8 cellular contexts compared by ENCODE assay signal in genomic region chr17:64281962-64282752, GRCh38. TPM values are rescaled to one million over a fixed set of nuclear protein-coding genes. Genes with fewer than 3 reads are reported as not detected.
DNase-seq lines count a peak whose midpoint lies in the region; ATAC-seq and TF ChIP-seq lines count a peak whose summit lies in the region.

No MANE protein-coding gene starts in this region.

- H4K5ac ChIP-seq in IMR-90 (ENCODE audit: low read depth, low read length) = no peak overlapping the region

- H3K9ac ChIP-seq in IMR-90 (ENCODE audit: low read depth, low read length) (no peak overlapping the region), OCI-LY3 (ENCODE audit: low read length) (no peak overlapping the region), neuronal stem cell (ENCODE audit: low read depth, low read length, poor library complexity) (no peak overlapping the region)

- H2AK9ac ChIP-seq in IMR-90 (replicated peaks; ENCODE audit: low read depth, low read length, poor library complexity) = peak overlapping the region; percentile 72

- 52% methylated on average over 5 of the region's 19 CpGs; no CpG with 5 or more reads in 1 of the 2 experiments for WGBS in IMR-90 (ENCODE audit: extremely low coverage in 2 of 2, insufficient read length in 1 of 2), 2 experiments
- WGBS in neuronal stem cell (ENCODE audit: extremely low coverage in 2 of 2, insufficient read length in 2 of 2, insufficient replicate concordance in 1 of 2), 2 donors = no CpG with 5 or more reads among the region's 19 CpGs

- no TSS peak for BruUV-seq in IMR-90 (replicated peaks; lab: Mats Ljungman, UMichigan)

- no peaks in the 10 kb centered on the region for H3K79me2 ChIP-seq in OCI-LY3 (ENCODE audit: low read length)

- H4K20me1 ChIP-seq in IMR-90 (ENCODE audit: insufficient read depth, low read length) = no peaks in the 10 kb centered on the region; the same call in 1 of the 2 replicates
- H4K20me1 ChIP-seq in OCI-LY3 (ENCODE audit: insufficient read depth, low read length) = no peaks in the 10 kb centered on the region

- H2BK120ac ChIP-seq in IMR-90 (ENCODE audit: low read depth, low read length) (no peak overlapping the region), neuronal stem cell (ENCODE audit: low read depth, low read length) (no peak overlapping the region)

- H4K91ac ChIP-seq in IMR-90 (ENCODE audit: insufficient read depth, low read depth, low read length) = no peak overlapping the region
- no peak overlapping the region for H4K91ac ChIP-seq in neuronal stem cell (ENCODE audit: low read depth, low read length, poor library complexity)

- H3K9me3 ChIP-seq in IMR-90 (ENCODE audit: control insufficient read depth, insufficient read depth, low read length) (no peaks in the 10 kb centered on the region), OCI-LY3 (ENCODE audit: insufficient read depth, low read length) (no peaks in the 10 kb centered on the region), neuronal stem cell (replicated peaks in 1 of 2; ENCODE audit: control insufficient read depth in 2 of 2, insufficient read depth in 1 of 2, low read depth in 1 of 2, low read length in 2 of 2) (peaks cover 0 to 3% of the 10 kb centered on the region in 2 donors), upper lobe of right lung (no peaks in the 10 kb centered on the region)

- H3K4me3 ChIP-seq in IMR-90 (ENCODE audit: insufficient read depth, low read depth, low read length) (no peak overlapping the region), OCI-LY3 (ENCODE audit: low read length) (no peak overlapping the region), fibroblast of pulmonary artery (replicated peaks; ENCODE audit: low read depth, low read length) (no peak overlapping the region), neuronal stem cell (ENCODE audit: low read length in 2 of 2) (no peak overlapping the region), upper lobe of right lung (no peak overlapping the region)

- H3K4me2 ChIP-seq in IMR-90 (ENCODE audit: low read depth, low read length) = no peak overlapping the region
- H3K4me2 ChIP-seq in OCI-LY3 (ENCODE audit: low read length) = no peak overlapping the region
- no peak overlapping the region for H3K4me2 ChIP-seq in neuronal stem cell (ENCODE audit: insufficient read depth, low read length, poor library complexity, severe bottlenecking)

- no peak overlapping the region for H3K18ac ChIP-seq in IMR-90 (ENCODE audit: low read depth, low read length)
- peak overlapping the region; percentile 53 for H3K18ac ChIP-seq in neuronal stem cell (ENCODE audit: low read length)

- H2AK5ac ChIP-seq in IMR-90 (ENCODE audit: low read depth, low read length) (no peak overlapping the region), neuronal stem cell (ENCODE audit: low read depth, low read length) (peak overlapping the region; percentile 65)

- no peak overlapping the region for H2BK15ac ChIP-seq in IMR-90 (ENCODE audit: low read depth, low read length)
- H2BK15ac ChIP-seq in neuronal stem cell (ENCODE audit: low read length) = no peak overlapping the region

- no peak overlapping the region for H2BK20ac ChIP-seq in IMR-90 (ENCODE audit: low read depth, low read length)

- H2AFZ ChIP-seq in IMR-90 (replicated peaks; ENCODE audit: low read length, poor library complexity) (no peak overlapping the region), OCI-LY3 (ENCODE audit: low read depth, low read length) (no peak overlapping the region), neuronal stem cell (ENCODE audit: low read length) (peak overlapping the region; percentile 77)

- H2BK5ac ChIP-seq in IMR-90 (ENCODE audit: low read depth, low read length, poor library complexity, severe bottlenecking) (no peak overlapping the region), neuronal stem cell (ENCODE audit: low read length) (no peak overlapping the region)

- peak; percentile 88 for ATAC-seq in IMR-90 (ENCODE audit: low read depth)
- ATAC-seq in upper lobe of right lung = peak; percentile 84
- no peak for ATAC-seq in GM18511 (IDR thresholded peaks at IDR 0.05; ENCODE audit: unreplicated experiment)

- H3K36me3 ChIP-seq in IMR-90 (ENCODE audit: control insufficient read depth, insufficient read depth, low read length) (no peaks in the 10 kb centered on the region), OCI-LY3 (replicated peaks; ENCODE audit: low read depth, low read length) (no peaks in the 10 kb centered on the region), neuronal stem cell (replicated peaks in 1 of 2; ENCODE audit: control insufficient read depth in 2 of 2, insufficient read depth in 2 of 2, low read length in 2 of 2) (no peaks in the 10 kb centered on the region), upper lobe of right lung (no peaks in the 10 kb centered on the region)

- H3K4me1 ChIP-seq in IMR-90 (ENCODE audit: control insufficient read depth, insufficient read depth, low read length) = no peaks in the 10 kb centered on the region; the same call in 1 of the 2 replicates
- H3K4me1 ChIP-seq in OCI-LY3 (ENCODE audit: low read length) = peaks cover 14% of the 10 kb centered on the region
- H3K4me1 ChIP-seq in neuronal stem cell (ENCODE audit: control insufficient read depth in 2 of 2, insufficient read depth in 1 of 2, low read depth in 1 of 2, low read length in 2 of 2) = peaks cover 1 to 6% of the 10 kb centered on the region in 2 donors
- peaks cover 15% of the 10 kb centered on the region for H3K4me1 ChIP-seq in upper lobe of right lung

- CTCF ChIA-PET in IMR-90 (lab: Yijun Ruan, JAX) = interaction anchor here (0.6 to 1.2 kb wide), 11 partner anchors 22 to 398 kb away, joined by 3 to 5 read pairs (median 4); no protein-coding TSS in a partner anchor

- no peak overlapping the region for H3K56ac ChIP-seq in IMR-90 (ENCODE audit: extremely low read depth, insufficient read depth, low read length)

- POLR2A ChIA-PET in IMR-90 (lab: Charles Lee; ENCODE audit: unreplicated experiment) = no interaction called here

- no peak overlapping the region for H2BK12ac ChIP-seq in neuronal stem cell (ENCODE audit: low read length)

- H3K4ac ChIP-seq in IMR-90 (ENCODE audit: low read depth, low read length) (no peak overlapping the region), neuronal stem cell (ENCODE audit: low read length) (peak overlapping the region; percentile 28)

- H3K14ac ChIP-seq in IMR-90 (replicated peaks; ENCODE audit: low read depth, low read length) = no peak overlapping the region
- no peak overlapping the region for H3K14ac ChIP-seq in neuronal stem cell (ENCODE audit: low read length)

- no peak for TF ChIP-seq POLR2A in IMR-90 (IDR thresholded peaks at IDR 0.05; ENCODE audit: low read depth, low read length)

- H3K27me3 ChIP-seq in IMR-90 (ENCODE audit: control insufficient read depth, insufficient read depth, low read length) (peaks cover 7% of the 10 kb centered on the region), OCI-LY3 (ENCODE audit: low read depth, low read length) (no peaks in the 10 kb centered on the region), neuronal stem cell (ENCODE audit: control insufficient read depth in 3 of 3, insufficient read depth in 3 of 3, low read depth in 1 of 3, low read length in 3 of 3) (no peaks in the 10 kb centered on the region), upper lobe of right lung (no peaks in the 10 kb centered on the region)

- in situ Hi-C loops in IMR-90 (cut with MboI; ENCODE audit: low sequenced_read_pairs) = loop anchor here (5.0 to 10.0 kb wide), 3 partner anchors 135 to 367 kb away; partner anchors contain the start of genes CSHL1, GH1 and ICAM2

- dilution Hi-C loops in IMR-90 (cut with HindIII; ENCODE audit: low sequenced_read_pairs, unreplicated experiment) = no loop called here

- H3K27ac ChIP-seq in IMR-90 (ENCODE audit: insufficient read depth, low read length) = no peak overlapping the region
- no peak overlapping the region for H3K27ac ChIP-seq in OCI-LY3 (ENCODE audit: low read length)
- no peak overlapping the region for H3K27ac ChIP-seq in neuronal stem cell (replicated peaks; ENCODE audit: low read length)
- H3K27ac ChIP-seq in upper lobe of right lung = no peak overlapping the region

- H3K9me1 ChIP-seq in IMR-90 (ENCODE audit: insufficient read depth, low read length) = peaks cover 6% of the 10 kb centered on the region; the same call in 1 of the 2 replicates

- TF ChIP-seq CTCF in IMR-90 (conservative IDR thresholded peaks at IDR 0.05; ENCODE audit: low read depth, low read length) = peak; percentile 87
- TF ChIP-seq CTCF in OCI-LY3 (IDR thresholded peaks at IDR 0.05; ENCODE audit: low read depth, low read length) = peak; percentile 85
- TF ChIP-seq CTCF in fibroblast of pulmonary artery (IDR thresholded peaks at IDR 0.05; ENCODE audit: low read length, missing control alignments) = peak; percentile 79
- TF ChIP-seq CTCF in upper lobe of right lung (IDR thresholded peaks at IDR 0.05) = peak; percentile 77

- H4K8ac ChIP-seq in IMR-90 (ENCODE audit: low read depth in 2 of 2, low read length in 2 of 2) = no peak overlapping the region
- no peak overlapping the region for H4K8ac ChIP-seq in neuronal stem cell (ENCODE audit: low read depth, low read length)

- H3K79me1 ChIP-seq in IMR-90 (ENCODE audit: low read depth in 1 of 2, low read length in 2 of 2) = no peaks in the 10 kb centered on the region
- H3K79me1 ChIP-seq in neuronal stem cell (ENCODE audit: low read depth, low read length) = no peaks in the 10 kb centered on the region

- intact Hi-C loops in IMR-90 (cut with micrococcal nuclease) (loop anchor here (1.0 to 10.0 kb wide), 5 partner anchors 51 to 367 kb away; partner anchors contain the start of genes CSHL1 and GH1), upper lobe of right lung (cut with DNase I) (loop anchor here (10.0 kb wide), 1 partner anchor 247 kb away; no protein-coding TSS in a partner anchor)

- H3K23ac ChIP-seq in IMR-90 (ENCODE audit: low read depth, low read length) = no peak overlapping the region
- no peak overlapping the region for H3K23ac ChIP-seq in neuronal stem cell (ENCODE audit: low read depth, low read length, poor library complexity)

- DNase-seq in COLO668 (lab: John Stamatoyannopoulos, UW; ENCODE audit: unreplicated experiment) (peak; percentile 31), IMR-90 (peak; percentile 83), activated T-cell treated with anti-CD3 and anti-CD28 coated beads for 4 hours (peak; percentile 20), fibroblast of pulmonary artery (ENCODE audit: low read depth) (peak; percentile 91), neuronal stem cell (ENCODE audit: low spot score) (peak; percentile 54), upper lobe of right lung (no peak)

- peak; percentile 92 for TF ChIP-seq RAD21 in IMR-90 (IDR thresholded peaks at IDR 0.05; ENCODE audit: low read length)

TF ChIP-seq in IMR-90, 13 proteins besides CTCF, POLR2A, EP300 and RAD21:
- TF ChIP-seq NFE2L2 (IDR thresholded peaks at IDR 0.05; ENCODE audit: low read depth, low read length) (no peak), SMC3 (IDR thresholded peaks at IDR 0.05; ENCODE audit: low read depth, low read length) (peak; percentile 92)

RNA-seq across cellular contexts. Expression of gene TEX2, which starts 19.1 kb away (rescaled TPM):
- total RNA-seq in IMR-90 (2012; rRNA removed) (21.9 and 24.4 TPM in 2 replicates), upper lobe of right lung (50.6 TPM)
- polyA plus RNA-seq in IMR-90 (2012; rRNA removed) = 17.1 and 18.2 TPM in 2 replicates
- 9.4 and 10.0 TPM in 2 replicates for polyA plus RNA-seq in IMR-90 (2012; cell fraction: cytosol; rRNA removed)
- polyA plus RNA-seq in IMR-90 (2012; cell fraction: nucleus; rRNA removed; ENCODE audit: low replicate concordance) = 6.9 and 17.6 TPM in 2 replicates
- polyA plus RNA-seq in neuronal stem cell (2013, experiment 1 of 2) = 4.1 TPM
- 4.3 TPM for polyA plus RNA-seq in neuronal stem cell (2013, experiment 2 of 2)
